Comparison of ENCODE assay signal across 23 cellular contexts in the genomic region with DNA sequence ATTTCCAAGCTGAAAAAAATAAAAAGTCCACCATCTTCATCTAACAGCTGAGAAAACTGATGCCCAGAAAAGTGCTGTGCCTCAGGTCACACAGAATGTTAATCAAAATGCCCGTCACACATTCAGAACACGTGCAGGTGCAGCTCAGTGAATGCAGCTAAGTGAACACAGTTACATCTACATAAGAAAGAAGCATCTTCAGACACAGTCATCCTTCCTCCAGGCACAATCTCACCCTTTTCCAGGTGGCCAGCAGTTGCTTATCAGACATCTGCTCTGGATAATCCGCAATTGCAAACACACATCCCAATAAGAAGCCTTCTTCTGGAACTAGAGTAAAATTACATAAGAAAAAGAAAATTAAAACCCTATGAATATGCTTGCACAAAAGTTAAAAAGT. TPM values are rescaled to one million over a fixed set of nuclear protein-coding genes. Genes with fewer than 3 reads are reported as not detected.
DNase-seq lines count a peak whose midpoint lies in the region; ATAC-seq and TF ChIP-seq lines count a peak whose summit lies in the region.
"Had no signal": no experiment of that assay in that cellular context is flagged by ENCODE, and none has a peak within 500 bp of the region (broad histone marks: within the 10 kb centered on the region; RNA-seq: fewer than 3 reads in every experiment).

No MANE protein-coding gene starts in this region.

- H3K9me3 Mint-ChIP-seq in activated CD4-positive, alpha-beta T cell treated with anti-CD3 and anti-CD28 coated beads, Interleukin-2, amount 10 ng/mL, durations not matched to agents 24 days and 14 days = no peaks in the 10 kb centered on the region
- H3K9me3 Mint-ChIP-seq in brain = no peaks in the 10 kb centered on the region
- H3K9me3 Mint-ChIP-seq in central memory CD8-positive, alpha-beta T cell = no peaks in the 10 kb centered on the region
- no peaks in the 10 kb centered on the region for H3K9me3 Mint-ChIP-seq in activated naive CD4-positive, alpha-beta T cell treated with anti-CD3 and anti-CD28 coated beads for 36 hours
- H3K9me3 Mint-ChIP-seq: CD4-positive, alpha-beta memory T cell; CD4-positive, CD25-positive, alpha-beta regulatory T cell had no signal

- H3K9me3 ChIP-seq in HAP-1 = no peaks in the 10 kb centered on the region
- H3K9me3 ChIP-seq: BE2C, Caco-2 had no signal

- H3K4me1 ChIP-seq in HAP-1 = peaks cover 12% of the 10 kb centered on the region
- H3K4me1 ChIP-seq: Caco-2 had no signal

- peak; percentile 34 for DNase-seq in activated CD4-positive, alpha-beta T cell treated with anti-CD3 and anti-CD28 coated beads, Interleukin-2, amount 10 ng/mL, durations not matched to agents 24 days and 14 days
- DNase-seq in activated CD4-positive, alpha-beta T cell treated with anti-CD3 and anti-CD28 coated beads, Interleukin-2, amount 50 U/mL, for 4 hours = no peak
- DNase-seq in HAP-1 (ENCODE audit: low spot score in 2 of 2) = peak; percentile 59 to 64
- no peak for DNase-seq in central memory CD8-positive, alpha-beta T cell (ENCODE audit: low spot score in 2 of 2)
- DNase-seq in activated naive CD4-positive, alpha-beta T cell treated with anti-CD3 and anti-CD28 coated beads for 36 hours = no peak
- DNase-seq: 8988T; ACHN; C1 segment of cervical spinal cord; Caco-2; Calu3; CD4-positive, alpha-beta memory T cell; CD4-positive, CD25-positive, alpha-beta regulatory T cell; DMS53; DND-41; EL; GDM1 had no signal

- no peak overlapping the region for H3K27ac Mint-ChIP-seq in activated CD4-positive, alpha-beta T cell treated with anti-CD3 and anti-CD28 coated beads, Interleukin-2, amount 10 ng/mL, durations not matched to agents 24 days and 14 days
- peak overlapping the region in 3 of 5 experiments; percentile 52 to 78 (median 72) for H3K27ac Mint-ChIP-seq in brain
- H3K27ac Mint-ChIP-seq in central memory CD8-positive, alpha-beta T cell (ENCODE audit: low read depth) = peak overlapping the region; percentile 55
- H3K27ac Mint-ChIP-seq in activated naive CD4-positive, alpha-beta T cell treated with anti-CD3 and anti-CD28 coated beads for 36 hours = no peak overlapping the region
- H3K27ac Mint-ChIP-seq: CD14-positive monocyte had no signal

- H3K4me3 Mint-ChIP-seq in activated CD4-positive, alpha-beta T cell treated with anti-CD3 and anti-CD28 coated beads, Interleukin-2, amount 10 ng/mL, durations not matched to agents 24 days and 14 days = no peak overlapping the region
- H3K4me3 Mint-ChIP-seq in brain = no peak overlapping the region
- H3K4me3 Mint-ChIP-seq in central memory CD8-positive, alpha-beta T cell = peak overlapping the region; percentile 79
- H3K4me3 Mint-ChIP-seq in activated naive CD4-positive, alpha-beta T cell treated with anti-CD3 and anti-CD28 coated beads for 36 hours = no peak overlapping the region
- H3K4me3 Mint-ChIP-seq: CD14-positive monocyte; CD4-positive, CD25-positive, alpha-beta regulatory T cell had no signal

- H3K36me3 ChIP-seq in HAP-1 (replicated peaks) = peaks cover 87% of the 10 kb centered on the region

- CTCF ChIA-PET in activated naive CD4-positive, alpha-beta T cell treated with anti-CD3 and anti-CD28 coated beads for 36 hours (lab: Charles Lee) = no interaction called here

- no peaks in the 10 kb centered on the region for H3K27me3 ChIP-seq in HAP-1 (ENCODE audit: low read depth)
- H3K27me3 ChIP-seq: BE2C, BLaER1 had no signal

- no peaks in the 10 kb centered on the region for H3K27me3 Mint-ChIP-seq in activated CD4-positive, alpha-beta T cell treated with anti-CD3 and anti-CD28 coated beads, Interleukin-2, amount 10 ng/mL, durations not matched to agents 24 days and 14 days
- peaks cover 3% of the 10 kb centered on the region for H3K27me3 Mint-ChIP-seq in brain
- no peaks in the 10 kb centered on the region for H3K27me3 Mint-ChIP-seq in central memory CD8-positive, alpha-beta T cell
- H3K27me3 Mint-ChIP-seq in activated naive CD4-positive, alpha-beta T cell treated with anti-CD3 and anti-CD28 coated beads for 36 hours (ENCODE audit: low read depth) = no peaks in the 10 kb centered on the region
- H3K27me3 Mint-ChIP-seq: CD4-positive, alpha-beta memory T cell; CD4-positive, CD25-positive, alpha-beta regulatory T cell had no signal

- no peak for ATAC-seq in central memory CD8-positive, alpha-beta T cell (replicated peaks; ENCODE audit: extremely low read depth, poor library complexity, severe bottlenecking)
- ATAC-seq in HG02981 (IDR thresholded peaks at IDR 0.05; ENCODE audit: unreplicated experiment) (no peak), SK-N-SH treated with all-trans-retinoic acid at 6 μM for 48 hours (no peak)
- ATAC-seq: GM12878 had no signal

- intact Hi-C loops in activated CD4-positive, alpha-beta T cell treated with anti-CD3 and anti-CD28 coated beads, Interleukin-2, amount 10 ng/mL, durations not matched to agents 24 days and 14 days (cut with micrococcal nuclease) = no loop called here
- intact Hi-C loops in activated naive CD4-positive, alpha-beta T cell treated with anti-CD3 and anti-CD28 coated beads for 36 hours (cut with micrococcal nuclease) = no loop called here

- no peak for TF ChIP-seq CTCF in brain (conservative IDR thresholded peaks at IDR 0.05)

- H3K36me3 Mint-ChIP-seq in activated CD4-positive, alpha-beta T cell treated with anti-CD3 and anti-CD28 coated beads, Interleukin-2, amount 10 ng/mL, durations not matched to agents 24 days and 14 days (ENCODE audit: low read depth) = peaks cover 63% of the 10 kb centered on the region
- peaks cover 68% of the 10 kb centered on the region for H3K36me3 Mint-ChIP-seq in brain
- peaks cover 22% of the 10 kb centered on the region for H3K36me3 Mint-ChIP-seq in central memory CD8-positive, alpha-beta T cell (ENCODE audit: insufficient read depth)
- peaks cover 51% of the 10 kb centered on the region for H3K36me3 Mint-ChIP-seq in activated naive CD4-positive, alpha-beta T cell treated with anti-CD3 and anti-CD28 coated beads for 36 hours (ENCODE audit: low read depth)

- H3K4me3 ChIP-seq in HAP-1 = no peak overlapping the region
- H3K4me3 ChIP-seq: BLaER1, GM12878 had no signal

- in situ Hi-C loops in HAP-1 (cut with MboI; ENCODE audit: low sequenced_read_pairs) = no loop called here

- H3K4me1 Mint-ChIP-seq in activated CD4-positive, alpha-beta T cell treated with anti-CD3 and anti-CD28 coated beads, Interleukin-2, amount 10 ng/mL, durations not matched to agents 24 days and 14 days = peaks cover 5% of the 10 kb centered on the region
- H3K4me1 Mint-ChIP-seq in brain = peaks cover 12% of the 10 kb centered on the region
- H3K4me1 Mint-ChIP-seq in central memory CD8-positive, alpha-beta T cell = peaks cover 26% of the 10 kb centered on the region
- peaks cover 8% of the 10 kb centered on the region for H3K4me1 Mint-ChIP-seq in activated naive CD4-positive, alpha-beta T cell treated with anti-CD3 and anti-CD28 coated beads for 36 hours (ENCODE audit: low read depth)
- H3K4me1 Mint-ChIP-seq: CD14-positive monocyte had no signal

TF ChIP-seq in SK-N-SH treated with all-trans-retinoic acid at 6 μM for 48 hours, 23 proteins besides CTCF, POLR2A, EP300 and RAD21:
- TF ChIP-seq ESRRG (CRISPR knock-in tag; IDR thresholded peaks at IDR 0.05) (no peak), ISL1 (CRISPR knock-in tag; IDR thresholded peaks at IDR 0.05) (no peak), ZC3H10 (CRISPR knock-in tag; IDR thresholded peaks at IDR 0.05) (no peak), OSR1 (CRISPR knock-in tag; IDR thresholded peaks at IDR 0.05) (no peak), ZNF565 (CRISPR knock-in tag; conservative IDR thresholded peaks at IDR 0.05; ENCODE audit: low read depth) (no peak), PPARA (CRISPR knock-in tag; IDR thresholded peaks at IDR 0.05; ENCODE audit: borderline replicate concordance) (no peak), TOX (CRISPR knock-in tag; IDR thresholded peaks at IDR 0.05; ENCODE audit: borderline replicate concordance) (no peak), TCF4 (CRISPR knock-in tag; IDR thresholded peaks at IDR 0.05; ENCODE audit: borderline replicate concordance) (no peak), BACH2 (CRISPR knock-in tag; IDR thresholded peaks at IDR 0.05; ENCODE audit: borderline replicate concordance) (no peak)
- TF ChIP-seq, protein P1, sequence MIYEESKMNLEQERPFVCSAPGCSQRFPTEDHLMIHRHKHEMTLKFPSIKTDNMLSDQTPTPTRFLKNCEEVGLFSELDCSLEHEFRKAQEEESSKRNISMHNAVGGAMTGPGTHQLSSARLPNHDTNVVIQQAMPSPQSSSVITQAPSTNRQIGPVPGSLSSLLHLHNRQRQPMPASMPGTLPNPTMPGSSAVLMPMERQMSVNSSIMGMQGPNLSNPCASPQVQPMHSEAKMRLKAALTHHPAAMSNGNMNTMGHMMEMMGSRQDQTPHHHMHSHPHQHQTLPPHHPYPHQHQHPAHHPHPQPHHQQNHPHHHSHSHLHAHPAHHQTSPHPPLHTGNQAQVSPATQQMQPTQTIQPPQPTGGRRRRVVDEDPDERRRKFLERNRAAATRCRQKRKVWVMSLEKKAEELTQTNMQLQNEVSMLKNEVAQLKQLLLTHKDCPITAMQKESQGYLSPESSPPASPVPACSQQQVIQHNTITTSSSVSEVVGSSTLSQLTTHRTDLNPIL (CRISPR knock-in tag; IDR thresholded peaks at IDR 0.05; ENCODE audit: low read depth) = no peak

RNA-seq across cellular contexts. Expression of gene PAXIP1, which starts 35.3 kb away (rescaled TPM):
- total RNA-seq in activated CD4-positive, alpha-beta T cell treated with anti-CD3 and anti-CD28 coated beads, Interleukin-2, amount 10 ng/mL, durations not matched to agents 24 days and 14 days = 37.8 and 38.9 TPM in 2 replicates
- 7.9 TPM for polyA plus RNA-seq in brain (ENCODE audit: insufficient read depth, low read depth, low replicate concordance)
- 10 to 100 TPM; 16.9 to 18.0 TPM for total RNA-seq in activated naive CD4-positive, alpha-beta T cell treated with anti-CD3 and anti-CD28 coated beads for 36 hours

Comparison
In these comparisons a context has a peak if more than half of its experiments do, and no peak if none do; other contexts are left out.
1. DNase-seq: peak in activated CD4-positive, alpha-beta T cell treated with anti-CD3 and anti-CD28 coated beads, Interleukin-2, amount 10 ng/mL, durations not matched to agents 24 days and 14 days (single experiment) and HAP-1 (2 of 2); none in activated CD4-positive, alpha-beta T cell treated with anti-CD3 and anti-CD28 coated beads, Interleukin-2, amount 50 U/mL, for 4 hours (0 of 2), central memory CD8-positive, alpha-beta T cell (0 of 2) and activated naive CD4-positive, alpha-beta T cell treated with anti-CD3 and anti-CD28 coated beads for 36 hours (single experiment).
2. H3K27ac Mint-ChIP-seq: peak in brain (3 of 5) and central memory CD8-positive, alpha-beta T cell (single experiment); none in activated CD4-positive, alpha-beta T cell treated with anti-CD3 and anti-CD28 coated beads, Interleukin-2, amount 10 ng/mL, durations not matched to agents 24 days and 14 days (single experiment) and activated naive CD4-positive, alpha-beta T cell treated with anti-CD3 and anti-CD28 coated beads for 36 hours (single experiment).